Comparison of ENCODE assay signal across 16 cellular contexts in the genomic region with DNA sequence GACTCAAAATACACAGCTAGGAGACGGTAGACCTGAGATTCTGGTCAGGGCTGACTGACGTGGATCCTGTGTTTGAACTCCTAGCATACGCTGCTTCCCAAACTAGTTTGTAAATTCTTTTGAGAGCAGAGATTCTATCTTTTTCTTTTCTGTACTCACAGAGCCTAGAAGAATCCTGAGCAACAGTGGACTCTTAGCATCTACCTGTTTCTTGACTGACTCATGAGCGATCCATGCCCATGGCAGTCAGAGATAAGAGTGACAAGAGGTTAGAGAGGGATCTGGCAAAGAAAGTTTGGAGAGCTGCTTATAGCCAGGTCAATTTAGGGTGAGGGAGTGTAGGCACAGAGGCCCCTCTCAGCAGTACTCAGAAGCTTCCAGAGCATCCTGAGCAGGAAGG. TPM values are rescaled to one million over a fixed set of nuclear protein-coding genes. Genes with fewer than 3 reads are reported as not detected.
A peak's percentile ranks its signal among the peaks of the same experiment; 100 is the strongest.
DNase-seq lines count a peak whose midpoint lies in the region; ATAC-seq and TF ChIP-seq lines count a peak whose summit lies in the region.
"Had no signal": no experiment of that assay in that cellular context is flagged by ENCODE, and none has a peak within 500 bp of the region (broad histone marks: within the 10 kb centered on the region; RNA-seq: fewer than 3 reads in every experiment).

No MANE protein-coding gene starts in this region.

- H3K23ac ChIP-seq in IMR-90 (ENCODE audit: low read depth, low read length) (0 out of 2 replicates have a peak overlapping the region, but pooled peaks have one; percentile 11), trophoblast cell (ENCODE audit: low read length) (no peak overlapping the region)

- 0 out of 2 replicates have a peak, but pooled peaks cover 4% of the 10 kb centered on the region for H3K9me1 ChIP-seq in IMR-90 (ENCODE audit: insufficient read depth, low read length)

- H3K18ac ChIP-seq in IMR-90 (ENCODE audit: low read depth, low read length) (no peak overlapping the region), trophoblast cell (ENCODE audit: low read length) (no peak overlapping the region)

- intact Hi-C loops in IMR-90 (cut with micrococcal nuclease): no loop called here

- no peak overlapping the region for H3K4ac ChIP-seq in IMR-90 (ENCODE audit: low read depth, low read length)
- H3K4ac ChIP-seq in trophoblast cell (ENCODE audit: low read depth, low read length): no peak overlapping the region

- no peak overlapping the region for H2BK5ac ChIP-seq in IMR-90 (ENCODE audit: low read depth, low read length, poor library complexity, severe bottlenecking)
- peak overlapping the region; percentile 3 for H2BK5ac ChIP-seq in trophoblast cell (ENCODE audit: low read depth, low read length, poor library complexity)

- ATAC-seq in IMR-90 (ENCODE audit: low read depth) (no peak), HG02885 (IDR thresholded peaks at IDR 0.05; ENCODE audit: poor library complexity, unreplicated experiment) (no peak), GM18907 (IDR thresholded peaks at IDR 0.05; ENCODE audit: unreplicated experiment) (no peak)

- H3K27me3 ChIP-seq in IMR-90 (ENCODE audit: control insufficient read depth, insufficient read depth, low read length) (no peaks in the 10 kb centered on the region), trophoblast cell (ENCODE audit: insufficient read depth, low read length) (no peaks in the 10 kb centered on the region)
- H3K27me3 ChIP-seq: BLaER1 had no signal

- whole genome bisulfite sequencing in IMR-90 (ENCODE audit: extremely low coverage in 2 of 2, insufficient read length in 1 of 2), 2 experiments: no CpG with 5 or more reads among the region's 4 CpGs
- WGBS in trophoblast cell (ENCODE audit: extremely low coverage, insufficient coverage, insufficient read length): no CpG with 5 or more reads among the region's 4 CpGs

- H3K9me3 ChIP-seq in IMR-90 (ENCODE audit: control insufficient read depth, insufficient read depth, low read length) (peaks cover 4% of the 10 kb centered on the region), trophoblast cell (ENCODE audit: insufficient read depth, low read depth, low read length) (peaks cover 4% of the 10 kb centered on the region)

- H3K27ac ChIP-seq in IMR-90 (ENCODE audit: insufficient read depth, low read length) (no peak overlapping the region), trophoblast cell (ENCODE audit: low read depth, low read length) (peak overlapping the region; percentile 95)
- H3K27ac ChIP-seq: BLaER1, GM23248, HL-60 had no signal

- no peak overlapping the region for H2AK5ac ChIP-seq in IMR-90 (ENCODE audit: low read depth, low read length)
- no peak overlapping the region for H2AK5ac ChIP-seq in trophoblast cell (ENCODE audit: low read length)

- H4K12ac ChIP-seq in trophoblast cell (ENCODE audit: low read depth, low read length): no peak overlapping the region

- H4K91ac ChIP-seq in IMR-90 (ENCODE audit: insufficient read depth, low read depth, low read length) (no peak overlapping the region), trophoblast cell (ENCODE audit: low read depth, low read length) (peak overlapping the region; percentile 9)

- H2BK15ac ChIP-seq in IMR-90 (ENCODE audit: low read depth, low read length): no peak overlapping the region

- H3K9ac ChIP-seq in IMR-90 (ENCODE audit: low read depth, low read length) (no peak overlapping the region), trophoblast cell (ENCODE audit: low read length) (no peak overlapping the region)
- H3K9ac ChIP-seq: BLaER1, GM23248 had no signal

- H3K56ac ChIP-seq in IMR-90 (ENCODE audit: extremely low read depth, insufficient read depth, low read length): no peak overlapping the region

- H3K36me3 ChIP-seq in IMR-90 (ENCODE audit: control insufficient read depth, insufficient read depth, low read length): no peaks in the 10 kb centered on the region
- H3K36me3 ChIP-seq in trophoblast cell (ENCODE audit: control insufficient read depth in 1 of 2, insufficient read depth in 2 of 2, low read length in 2 of 2): no peaks in the 10 kb centered on the region
- H3K36me3 ChIP-seq: BLaER1 had no signal

- H2AK9ac ChIP-seq in IMR-90 (replicated peaks; ENCODE audit: low read depth, low read length, poor library complexity): no peak overlapping the region

- H2BK20ac ChIP-seq in IMR-90 (ENCODE audit: low read depth, low read length): no peak overlapping the region

- TF ChIP-seq POLR2A in IMR-90 (IDR thresholded peaks at IDR 0.05; ENCODE audit: low read depth, low read length) (no peak), erythroblast (IDR thresholded peaks at IDR 0.05; ENCODE audit: low read length) (no peak)

- no peak overlapping the region for H2AFZ ChIP-seq in IMR-90 (replicated peaks; ENCODE audit: low read length, poor library complexity)
- no peak overlapping the region for H2AFZ ChIP-seq in trophoblast cell (ENCODE audit: insufficient read depth, low read length, poor library complexity)
- H2AFZ ChIP-seq: GM23248 had no signal

- dilution Hi-C loops in IMR-90 (cut with HindIII; ENCODE audit: low sequenced_read_pairs, unreplicated experiment): no loop called here

- no TSS peak for BruUV-seq in IMR-90 (replicated peaks; lab: Mats Ljungman, UMichigan)

- peaks cover 2% of the 10 kb centered on the region for H3K79me2 ChIP-seq in trophoblast cell (ENCODE audit: control insufficient read depth, insufficient read depth, low read length, poor library complexity)

- DNase-seq in IMR-90 (no peak), erythroblast (lab: John Stamatoyannopoulos, UW) (peak; percentile 25 to 49), trophoblast cell (peak; percentile 67 to 93), NCI-H146 (lab: John Stamatoyannopoulos, UW) (no peak)
- DNase-seq: AML-193; CD4-positive, alpha-beta memory T cell; DMS153; DMS79; GDM1; GM23248; HCEC 1CT; KBM-7 had no signal

- H3K14ac ChIP-seq in IMR-90 (replicated peaks; ENCODE audit: low read depth, low read length): no peak overlapping the region
- no peak overlapping the region for H3K14ac ChIP-seq in trophoblast cell (ENCODE audit: low read length)

- in situ Hi-C loops in IMR-90 (cut with MboI; ENCODE audit: low sequenced_read_pairs): no loop called here

- TF ChIP-seq RAD21 in IMR-90 (IDR thresholded peaks at IDR 0.05; ENCODE audit: low read length): no peak

- no peaks in the 10 kb centered on the region for H4K20me1 ChIP-seq in IMR-90 (ENCODE audit: insufficient read depth, low read length)
- H4K20me1 ChIP-seq: BLaER1 had no signal

- no peak overlapping the region for H2BK120ac ChIP-seq in IMR-90 (ENCODE audit: low read depth, low read length)
- H2BK120ac ChIP-seq in trophoblast cell (ENCODE audit: insufficient read depth, low read length, poor library complexity): peak overlapping the region; percentile 0

- H3K4me3 ChIP-seq in IMR-90 (ENCODE audit: insufficient read depth, low read depth, low read length) (no peak overlapping the region), trophoblast cell (ENCODE audit: low read depth, low read length) (no peak overlapping the region)
- H3K4me3 ChIP-seq: BLaER1, GM23248 had no signal

- no peak overlapping the region for H4K5ac ChIP-seq in IMR-90 (ENCODE audit: low read depth, low read length)

- no peaks in the 10 kb centered on the region for H3K79me1 ChIP-seq in IMR-90 (ENCODE audit: low read depth in 1 of 2, low read length in 2 of 2)
- peaks cover 21% of the 10 kb centered on the region for H3K79me1 ChIP-seq in trophoblast cell (ENCODE audit: low read length)

- no peak overlapping the region for H2BK12ac ChIP-seq in trophoblast cell (ENCODE audit: low read length)

- TF ChIP-seq CTCF in IMR-90 (conservative IDR thresholded peaks at IDR 0.05; ENCODE audit: low read depth, low read length): no peak

- H4K8ac ChIP-seq in IMR-90 (ENCODE audit: low read depth in 2 of 2, low read length in 2 of 2): no peak overlapping the region
- no peak overlapping the region for H4K8ac ChIP-seq in trophoblast cell (ENCODE audit: low read depth, low read length)

- no peak overlapping the region for H3K4me2 ChIP-seq in IMR-90 (ENCODE audit: low read depth, low read length)
- no peak overlapping the region for H3K4me2 ChIP-seq in trophoblast cell (ENCODE audit: low read length)
- H3K4me2 ChIP-seq: BLaER1 had no signal

- POLR2A ChIA-PET in IMR-90 (lab: Charles Lee; ENCODE audit: unreplicated experiment): no interaction called here

- H3K4me1 ChIP-seq in IMR-90 (ENCODE audit: control insufficient read depth, insufficient read depth, low read length) (peaks cover 14% of the 10 kb centered on the region), trophoblast cell (ENCODE audit: control insufficient read depth in 1 of 2, insufficient read depth in 2 of 2, low read length in 2 of 2) (peaks cover 11 to 15% of the 10 kb centered on the region in 2 experiments)

- CTCF ChIA-PET in IMR-90 (lab: Yijun Ruan, JAX): no interaction called here

TF ChIP-seq in IMR-90, 13 proteins besides CTCF, POLR2A, EP300 and RAD21 (continues in another document):
- no peak for TF ChIP-seq CHD1 (IDR thresholded peaks at IDR 0.05; ENCODE audit: low read depth, low read length)
- no peak for TF ChIP-seq SMC3 (IDR thresholded peaks at IDR 0.05; ENCODE audit: low read depth, low read length)
- TF ChIP-seq NFE2L2 (IDR thresholded peaks at IDR 0.05; ENCODE audit: low read depth, low read length): no peak
- TF ChIP-seq, protein P1, sequence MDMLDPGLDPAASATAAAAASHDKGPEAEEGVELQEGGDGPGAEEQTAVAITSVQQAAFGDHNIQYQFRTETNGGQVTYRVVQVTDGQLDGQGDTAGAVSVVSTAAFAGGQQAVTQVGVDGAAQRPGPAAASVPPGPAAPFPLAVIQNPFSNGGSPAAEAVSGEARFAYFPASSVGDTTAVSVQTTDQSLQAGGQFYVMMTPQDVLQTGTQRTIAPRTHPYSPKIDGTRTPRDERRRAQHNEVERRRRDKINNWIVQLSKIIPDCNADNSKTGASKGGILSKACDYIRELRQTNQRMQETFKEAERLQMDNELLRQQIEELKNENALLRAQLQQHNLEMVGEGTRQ (IDR thresholded peaks at IDR 0.05; ENCODE audit: low read depth, low read length): no peak
- no peak for TF ChIP-seq CEBPB (IDR thresholded peaks at IDR 0.05; ENCODE audit: low read depth, low read length)
- TF ChIP-seq MAFK (IDR thresholded peaks at IDR 0.05; ENCODE audit: low read depth, low read length): no peak
- TF ChIP-seq, protein P2, sequence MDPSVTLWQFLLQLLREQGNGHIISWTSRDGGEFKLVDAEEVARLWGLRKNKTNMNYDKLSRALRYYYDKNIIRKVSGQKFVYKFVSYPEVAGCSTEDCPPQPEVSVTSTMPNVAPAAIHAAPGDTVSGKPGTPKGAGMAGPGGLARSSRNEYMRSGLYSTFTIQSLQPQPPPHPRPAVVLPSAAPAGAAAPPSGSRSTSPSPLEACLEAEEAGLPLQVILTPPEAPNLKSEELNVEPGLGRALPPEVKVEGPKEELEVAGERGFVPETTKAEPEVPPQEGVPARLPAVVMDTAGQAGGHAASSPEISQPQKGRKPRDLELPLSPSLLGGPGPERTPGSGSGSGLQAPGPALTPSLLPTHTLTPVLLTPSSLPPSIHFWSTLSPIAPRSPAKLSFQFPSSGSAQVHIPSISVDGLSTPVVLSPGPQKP (IDR thresholded peaks at IDR 0.05; ENCODE audit: borderline replicate concordance, low read depth, low read length): no peak

RNA-seq across cellular contexts. Expression of gene PPP1CB, which starts 41.1 kb away (rescaled TPM):
- total RNA-seq in IMR-90 (2012; rRNA removed): 111 and 271 TPM in 2 replicates
- 20.4 and 37.7 TPM in 2 replicates for polyA plus RNA-seq in IMR-90 (2012; rRNA removed)
- 9.2 and 10.0 TPM in 2 replicates for polyA plus RNA-seq in IMR-90 (2012; cell fraction: cytosol; rRNA removed)
- polyA plus RNA-seq in IMR-90 (2012; cell fraction: nucleus; rRNA removed; ENCODE audit: low replicate concordance): 4.0 and 16.3 TPM in 2 replicates
- polyA plus RNA-seq in trophoblast cell (2013): 286 and 295 TPM in 2 replicates

Comparison
In these comparisons a context has a peak if more than half of its experiments do, and no peak if none do; other contexts are left out.
1. DNase-seq: peak in erythroblast (2 of 2) and trophoblast cell (2 of 2); none in IMR-90 (single experiment) and NCI-H146 (single experiment).